8 cellular contexts compared by ENCODE assay signal in the genomic region with DNA sequence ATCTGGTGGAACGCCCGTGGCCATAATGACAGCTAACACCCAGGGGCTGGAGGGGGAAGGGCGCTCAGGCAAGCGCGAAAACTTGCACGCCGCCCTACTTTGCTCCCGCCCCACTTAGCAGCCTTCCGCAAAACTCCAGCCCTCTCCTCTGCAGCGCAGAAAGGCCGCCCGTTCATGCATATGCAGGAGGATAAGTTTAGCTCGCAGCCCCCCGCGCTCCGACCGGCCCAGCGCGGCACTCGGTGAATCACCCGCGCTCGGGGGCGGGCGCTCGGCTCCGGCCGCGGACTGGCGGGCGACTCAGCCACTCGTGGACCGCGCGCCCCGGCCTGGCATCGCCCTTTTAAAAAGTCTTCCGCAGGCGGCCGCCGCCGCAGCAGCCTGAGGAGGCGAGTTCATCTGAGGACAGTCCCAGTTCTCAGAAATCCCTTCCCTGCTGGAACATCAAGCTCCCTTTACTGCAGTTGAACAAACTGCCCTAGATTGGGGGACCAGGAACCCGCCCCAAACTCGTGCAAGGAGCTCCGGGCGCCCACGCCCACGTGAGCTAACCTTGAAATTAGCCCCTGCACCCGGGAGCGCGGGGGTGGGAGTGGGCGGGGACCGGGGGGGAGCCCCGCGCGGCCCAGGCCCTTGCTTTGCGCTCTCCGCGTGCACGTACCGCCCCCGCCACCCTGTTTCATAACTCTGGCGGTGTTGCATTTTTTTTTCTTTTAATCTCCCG.
DNase-seq lines count a peak whose midpoint lies in the region; ATAC-seq, FAIRE-seq and TF ChIP-seq lines count a peak whose summit lies in the region.

No MANE protein-coding gene starts in this region.

- TF ChIP-seq CTCF in astrocyte of the spinal cord (IDR thresholded peaks at IDR 0.05; ENCODE audit: low read depth, low read length) (no peak), retinal pigment epithelial cell (conservative IDR thresholded peaks at IDR 0.05; ENCODE audit: low read depth, low read length) (no peak)

- ATAC-seq in GM18502 (IDR thresholded peaks at IDR 0.05; ENCODE audit: poor library complexity, unreplicated experiment) (peak; percentile 58), HG02973 (IDR thresholded peaks at IDR 0.05; ENCODE audit: unreplicated experiment) (peak; percentile 42)

- DNase-seq in NCI-H2029 treated with DMSO at 0.1 percent for 48 hours (lab: John Stamatoyannopoulos, UW), result peak; percentile 91
- DNase-seq in T-helper 9 cell, result peak; percentile 60
- DNase-seq in astrocyte of the spinal cord (ENCODE audit: low read depth, low spot score), result peak; percentile 100
- DNase-seq in hippocampal formation (lab: John Stamatoyannopoulos, UW), result peak; percentile 85 to 97
- DNase-seq in retinal pigment epithelial cell (ENCODE audit: low read depth), result peak; percentile 94
- DNase-seq in HTR-8/SVneo (ENCODE audit: insufficient read length, low spot score), result no peak

- no peak for FAIRE-seq in HTR-8/SVneo (lab: Jason Lieb, UNC)

- H3K4me3 ChIP-seq in astrocyte of the spinal cord (ENCODE audit: low read depth, low read length) (peak overlapping the region; percentile 48), retinal pigment epithelial cell (ENCODE audit: low read length) (peak overlapping the region; percentile 51)

- in situ Hi-C loops in astrocyte of the spinal cord (cut with HindIII; ENCODE audit: low sequenced_read_pairs), result no loop called here
